ENCODE assay signal across 10 cellular contexts in the genomic region with DNA sequence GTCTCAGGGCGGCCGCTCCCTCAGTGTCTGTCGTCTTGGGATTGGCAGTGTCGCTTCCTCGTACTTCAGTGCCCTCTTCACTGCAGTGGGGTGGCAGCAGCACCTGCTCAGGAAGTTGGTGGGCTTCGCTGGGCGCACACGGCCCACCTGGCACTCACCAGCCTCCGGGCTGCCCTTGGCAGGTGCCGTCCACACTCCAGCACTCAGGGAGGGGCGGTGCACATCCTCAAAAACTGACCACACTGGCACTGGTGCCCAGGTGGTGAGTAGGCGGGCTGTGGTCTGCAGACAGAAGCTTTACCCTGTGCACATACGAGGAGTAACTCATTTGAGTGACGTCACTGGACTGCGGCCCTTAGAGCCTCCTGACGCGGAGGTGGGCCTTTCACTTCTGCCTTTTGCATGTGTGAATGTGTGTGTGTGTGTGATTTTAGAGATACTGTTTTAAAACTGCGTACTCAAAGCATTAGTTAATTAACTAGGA.
DNase-seq lines count a peak whose midpoint lies in the region; ATAC-seq and TF ChIP-seq lines count a peak whose summit lies in the region.
"Had no signal": no experiment of that assay in that cellular context is flagged by ENCODE, and none has a peak within 500 bp of the region (broad histone marks: within the 10 kb centered on the region; RNA-seq: fewer than 3 reads in every experiment).

No MANE protein-coding gene starts in this region.

- TF ChIP-seq CTCF in GM13977 (IDR thresholded peaks at IDR 0.05; ENCODE audit: extremely low read depth, insufficient read depth, missing control alignments) (no peak), BE2C (IDR thresholded peaks at IDR 0.05; ENCODE audit: low read depth, low read length) (no peak)

- H3K36me3 ChIP-seq in CD4-positive, alpha-beta memory T cell (ENCODE audit: insufficient read depth, low read length), result peaks cover 17% of the 10 kb centered on the region
- peaks cover 10% of the 10 kb centered on the region for H3K36me3 ChIP-seq in BE2C

- peaks cover 35 to 55% of the 10 kb centered on the region in 2 donors for H3K36me3 Mint-ChIP-seq in CD4-positive, alpha-beta memory T cell
- peaks cover 0 to 6% of the 10 kb centered on the region in 2 donors for H3K36me3 Mint-ChIP-seq in activated naive CD4-positive, alpha-beta T cell treated with anti-CD3 and anti-CD28 coated beads, Interleukin-2, amount 50 U/mL, for 72 hours

- peaks cover 0 to 1% (median under 1%) of the 10 kb centered on the region in 4 donors for H3K4me1 Mint-ChIP-seq in CD4-positive, alpha-beta memory T cell

- no peaks in the 10 kb centered on the region for H3K4me1 ChIP-seq in CD4-positive, alpha-beta memory T cell (ENCODE audit: insufficient read depth, low read length)
- H3K4me1 ChIP-seq in BE2C, result peaks cover 10% of the 10 kb centered on the region

- POLR2A ChIA-PET in CD4-positive, alpha-beta memory T cell (lab: Charles Lee; ENCODE audit: partially characterized antibody), result no interaction called here

- ATAC-seq in GM19468 (IDR thresholded peaks at IDR 0.05; ENCODE audit: extremely low read depth, unreplicated experiment), result peak; percentile 44
- ATAC-seq in HG03135 (IDR thresholded peaks at IDR 0.05; ENCODE audit: unreplicated experiment), result peak; percentile 69
- no peak for ATAC-seq in activated naive CD4-positive, alpha-beta T cell treated with anti-CD3 and anti-CD28 coated beads, Interleukin-2, amount 50 U/mL, for 72 hours

- no peak overlapping the region for H3K4me3 ChIP-seq in CD4-positive, alpha-beta memory T cell (ENCODE audit: low read length in 2 of 2)
- no peak overlapping the region for H3K4me3 ChIP-seq in BE2C (ENCODE audit: low read depth, low read length)
- H3K4me3 ChIP-seq: dorsolateral prefrontal cortex had no signal

- H3K9me3 ChIP-seq in CD4-positive, alpha-beta memory T cell (ENCODE audit: control insufficient read depth in 1 of 2, low read length in 2 of 2), result no peaks in the 10 kb centered on the region
- H3K9me3 ChIP-seq in BE2C, result no peaks in the 10 kb centered on the region; the same call in 1 of the 2 replicates

- intact Hi-C loops in CD4-positive, alpha-beta memory T cell (cut with micrococcal nuclease), result no loop called here

- H3K27ac ChIP-seq in CD4-positive, alpha-beta memory T cell (ENCODE audit: low read depth, low read length), result no peak overlapping the region
- H3K27ac ChIP-seq: dorsolateral prefrontal cortex had no signal

- in situ Hi-C loops in GM13977 (cut with MboI; ENCODE audit: low pct_unique_long_range_greater_than_20kb, low sequenced_read_pairs, unreplicated experiment), result no loop called here

- no peak overlapping the region for H3K27ac Mint-ChIP-seq in CD4-positive, alpha-beta memory T cell
- no peak overlapping the region for H3K27ac Mint-ChIP-seq in activated naive CD4-positive, alpha-beta T cell treated with anti-CD3 and anti-CD28 coated beads, Interleukin-2, amount 50 U/mL, for 72 hours

- CTCF ChIA-PET in CD4-positive, alpha-beta memory T cell (lab: Charles Lee; ENCODE audit: partially characterized antibody), result no interaction called here

- DNase-seq in GM13977 (ENCODE audit: low spot score), result peak; percentile 84
- peak; percentile 86 for DNase-seq in germinal center (ENCODE audit: low spot score)
- no peak for DNase-seq in GF-D8 (lab: John Stamatoyannopoulos, UW)
- DNase-seq in CD4-positive, alpha-beta memory T cell, result no peak
- DNase-seq in activated naive CD4-positive, alpha-beta T cell treated with anti-CD3 and anti-CD28 coated beads, Interleukin-2, amount 50 U/mL, for 72 hours (ENCODE audit: low spot score in 2 of 2), result no peak
- DNase-seq in BE2C, result no peak
- DNase-seq: stimulated activated naive CD4-positive, alpha-beta T cell treated with Interleukin-2 at 50 U/mL for 16 hours had no signal

- H3K9me3 Mint-ChIP-seq in CD4-positive, alpha-beta memory T cell, result peaks cover 0 to 2% (median 0%) of the 10 kb centered on the region in 8 donors
- H3K9me3 Mint-ChIP-seq in activated naive CD4-positive, alpha-beta T cell treated with anti-CD3 and anti-CD28 coated beads, Interleukin-2, amount 50 U/mL, for 72 hours, result no peaks in the 10 kb centered on the region

- H3K4me3 Mint-ChIP-seq in CD4-positive, alpha-beta memory T cell, result no peak overlapping the region

- no peaks in the 10 kb centered on the region for H3K27me3 Mint-ChIP-seq in CD4-positive, alpha-beta memory T cell

- H3K27me3 ChIP-seq in CD4-positive, alpha-beta memory T cell (ENCODE audit: insufficient read depth, low read length), result no peaks in the 10 kb centered on the region
- H3K27me3 ChIP-seq in BE2C, result no peaks in the 10 kb centered on the region
- H3K27me3 ChIP-seq: dorsolateral prefrontal cortex had no signal

Comparison
In these comparisons a context has a peak if more than half of its experiments do, and no peak if none do; other contexts are left out.
1. DNase-seq: peak in GM13977 (single experiment) and germinal center (single experiment); none in GF-D8 (single experiment), CD4-positive, alpha-beta memory T cell (0 of 5), activated naive CD4-positive, alpha-beta T cell treated with anti-CD3 and anti-CD28 coated beads, Interleukin-2, amount 50 U/mL, for 72 hours (0 of 2) and BE2C (single experiment).
2. ATAC-seq: peak in GM19468 (single experiment) and HG03135 (single experiment); none in activated naive CD4-positive, alpha-beta T cell treated with anti-CD3 and anti-CD28 coated beads, Interleukin-2, amount 50 U/mL, for 72 hours (0 of 2).